27 cellular contexts compared by ENCODE assay signal in genomic region chr17:17384961-17385360, GRCh38.
"Had no signal": no experiment of that assay in that cellular context is flagged by ENCODE, and none has a peak within 500 bp of the region (broad histone marks: within the 10 kb centered on the region; RNA-seq: fewer than 3 reads in every experiment).

No MANE protein-coding gene starts in this region.

- DNase-seq: activated CD4-positive, alpha-beta T cell treated with anti-CD3 and anti-CD28 coated beads for 36 hours; activated CD4-positive, alpha-beta T cell treated with anti-CD3 and anti-CD28 coated beads, Interleukin-2, amount 10 ng/mL, durations not matched to agents 7 days and 5 days; activated CD4-positive, alpha-beta T cell treated with anti-CD3 and anti-CD28 coated beads, Interleukin-2, amount 50 U/mL, for 48 hours; activated CD8-positive, alpha-beta T cell treated with anti-CD3 and anti-CD28 coated beads, Interleukin-2, amount 10 ng/mL, durations not matched to agents 7 days and 5 days; activated gamma-delta T cell; activated naive CD4-positive, alpha-beta T cell treated with Interleukin-2 at 50 U/mL for 16 hours; activated naive CD8-positive, alpha-beta T cell treated with anti-CD3 and anti-CD28 coated beads, Interleukin-2, amount 10 ng/mL, durations not matched to agents 7 days and 5 days; activated T-cell treated with anti-CD3 and anti-CD28 coated beads, Interleukin-2, amount 50 U/mL, for 24 hours; Karpas-422; KBM-7; NCI-H1048; NCI-H1105 treated with DMSO at 0.1 percent for 48 hours; NCI-H1436; NCI-H1930; NCI-H345; NK-92 treated with Interleukin-12 subunit alpha and Interleukin-12 subunit beta, amount 100 ng/mL, for 24 hours; PC-3; Peyer's patch; RPMI8226; T1000 had no signal

- H3K9me3 Mint-ChIP-seq: activated CD4-positive, alpha-beta T cell treated with anti-CD3 and anti-CD28 coated beads, Interleukin-2, amount 10 ng/mL, durations not matched to agents 7 days and 5 days; activated naive CD4-positive, alpha-beta T cell treated with anti-CD3 and anti-CD28 coated beads, Interleukin-2, amount 50 U/mL, for 24 hours; activated naive CD8-positive, alpha-beta T cell treated with anti-CD3 and anti-CD28 coated beads, Interleukin-2, amount 10 ng/mL, durations not matched to agents 7 days and 5 days; activated T-cell treated with anti-CD3 and anti-CD28 coated beads, Interleukin-2, amount 50 U/mL, for 24 hours; activated T-helper 2 cell treated with anti-CD3 and anti-CD28 coated beads, Interferon-gamma antibody, Interleukin-2, Interleukin-4, amounts not matched to agents 10 μg/mL and 5 μg/mL and 100 μg/mL, durations not matched to agents 14 hours and 24 hours and 36 hours; WTC11 had no signal

- H3K4me1 Mint-ChIP-seq: activated CD4-positive, alpha-beta T cell treated with anti-CD3 and anti-CD28 coated beads for 36 hours; activated CD4-positive, alpha-beta T cell treated with anti-CD3 and anti-CD28 coated beads, Interleukin-2, amount 10 ng/mL, durations not matched to agents 7 days and 5 days; activated naive CD4-positive, alpha-beta T cell treated with anti-CD3 and anti-CD28 coated beads, Interleukin-2, amount 50 U/mL, for 24 hours had no signal

- H3K27me3 ChIP-seq: Peyer's patch had no signal

- H3K27me3 Mint-ChIP-seq: activated CD4-positive, alpha-beta T cell treated with anti-CD3 and anti-CD28 coated beads for 36 hours; activated naive CD4-positive, alpha-beta T cell treated with anti-CD3 and anti-CD28 coated beads, Interleukin-2, amount 50 U/mL, for 24 hours; activated T-cell treated with anti-CD3 and anti-CD28 coated beads, Interleukin-2, amount 50 U/mL, for 24 hours had no signal

- H3K36me3 ChIP-seq: cardiac muscle cell, Peyer's patch had no signal

- H3K4me3 ChIP-seq: cardiac muscle cell, Peyer's patch, SK-N-MC had no signal

- H3K27ac Mint-ChIP-seq: activated CD4-positive, alpha-beta T cell treated with anti-CD3 and anti-CD28 coated beads for 36 hours; activated CD4-positive, alpha-beta T cell treated with anti-CD3 and anti-CD28 coated beads, Interleukin-2, amount 10 ng/mL, durations not matched to agents 7 days and 5 days; activated CD8-positive, alpha-beta T cell treated with anti-CD3 and anti-CD28 coated beads, Interleukin-2, amount 10 ng/mL, durations not matched to agents 7 days and 5 days; activated naive CD4-positive, alpha-beta T cell treated with anti-CD3 and anti-CD28 coated beads, Interleukin-2, amount 50 U/mL, for 24 hours; activated naive CD8-positive, alpha-beta T cell treated with anti-CD3 and anti-CD28 coated beads, Interleukin-2, amount 10 ng/mL, durations not matched to agents 7 days and 5 days; activated T-cell treated with anti-CD3 and anti-CD28 coated beads, Interleukin-2, amount 50 U/mL, for 24 hours; activated T-helper 2 cell treated with anti-CD3 and anti-CD28 coated beads, Interferon-gamma antibody, Interleukin-2, Interleukin-4, amounts not matched to agents 10 μg/mL and 5 μg/mL and 100 μg/mL, durations not matched to agents 14 hours and 24 hours and 36 hours; IgD-negative memory B cell; WTC11 had no signal

- ATAC-seq: activated CD4-positive, alpha-beta T cell treated with anti-CD3 and anti-CD28 coated beads for 36 hours; activated CD4-positive, CD25-positive, alpha-beta regulatory T cell treated with anti-CD3 and anti-CD28 coated beads, Interleukin-2, amount 50 U/mL, for 24 hours; activated CD8-positive, alpha-beta T cell treated with anti-CD3 and anti-CD28 coated beads, Interleukin-2, amount 10 ng/mL, durations not matched to agents 7 days and 5 days; PC-3; WTC11 had no signal

- H3K9me3 ChIP-seq: Peyer's patch had no signal

- H3K36me3 Mint-ChIP-seq: activated naive CD4-positive, alpha-beta T cell treated with anti-CD3 and anti-CD28 coated beads, Interleukin-2, amount 50 U/mL, for 24 hours; activated naive CD8-positive, alpha-beta T cell treated with anti-CD3 and anti-CD28 coated beads, Interleukin-2, amount 10 ng/mL, durations not matched to agents 7 days and 5 days; IgD-negative memory B cell; WTC11 had no signal

- H3K27ac ChIP-seq: cardiac muscle cell, Peyer's patch, SK-N-MC had no signal

- H3K4me3 Mint-ChIP-seq: activated CD4-positive, alpha-beta T cell treated with anti-CD3 and anti-CD28 coated beads for 36 hours; activated CD4-positive, alpha-beta T cell treated with anti-CD3 and anti-CD28 coated beads, Interleukin-2, amount 10 ng/mL, durations not matched to agents 7 days and 5 days; activated CD8-positive, alpha-beta T cell treated with anti-CD3 and anti-CD28 coated beads, Interleukin-2, amount 10 ng/mL, durations not matched to agents 7 days and 5 days; activated naive CD4-positive, alpha-beta T cell treated with anti-CD3 and anti-CD28 coated beads, Interleukin-2, amount 50 U/mL, for 24 hours; activated naive CD8-positive, alpha-beta T cell treated with anti-CD3 and anti-CD28 coated beads, Interleukin-2, amount 10 ng/mL, durations not matched to agents 7 days and 5 days; activated T-cell treated with anti-CD3 and anti-CD28 coated beads, Interleukin-2, amount 50 U/mL, for 24 hours; IgD-negative memory B cell; WTC11 had no signal
